Comparison of ENCODE assay signal across 35 cellular contexts in genomic region chr6:9496837-9497236, GRCh38.
"Had no signal": no experiment of that assay in that cellular context is flagged by ENCODE, and none has a peak within 500 bp of the region (broad histone marks: within the 10 kb centered on the region; RNA-seq: fewer than 3 reads in every experiment).

No MANE protein-coding gene starts in this region.

- FAIRE-seq: small intestine, urothelium cell line had no signal

- H3K36me3 Mint-ChIP-seq: stimulated activated effector memory CD8-positive, alpha-beta T cell treated with anti-CD3 and anti-CD28 coated beads, Interleukin-12 subunit alpha, Interleukin-12 subunit beta, amount 100 ng/mL, for 72 hours had no signal

- H3K4me3 Mint-ChIP-seq: activated B cell treated with CpG ODN at 0.5 μM for 24 hours; activated CD8-positive, alpha-beta T cell treated with anti-CD3 and anti-CD28 coated beads for 36 hours; activated naive CD8-positive, alpha-beta T cell treated with anti-CD3 and anti-CD28 coated beads, Interleukin-2, amount 50 U/mL, for 24 hours; activated T-cell treated with anti-CD3 and anti-CD28 coated beads, Interleukin-2, amount 50 U/mL, for 4 hours; activated T-helper 17 cell treated with anti-CD3 and anti-CD28 coated beads, Interleukin-2, amount 50 U/mL, for 72 hours; effector memory CD8-positive, alpha-beta T cell; natural killer cell; stimulated activated effector memory CD8-positive, alpha-beta T cell treated with anti-CD3 and anti-CD28 coated beads, Interleukin-12 subunit alpha, Interleukin-12 subunit beta, amount 100 ng/mL, for 72 hours; stimulated activated naive CD8-positive, alpha-beta T cell treated with anti-CD3 and anti-CD28 coated beads, Interleukin-15, Interleukin-2, amounts not matched to agents 100 ng/mL and 50 ng/mL, for 24 hours; T-helper 2 cell treated with Interferon-gamma antibody and Interleukin-4, amounts not matched to agents 5 μg/mL and 100 μg/mL, for 36 hours had no signal

- H3K9me3 ChIP-seq: body of pancreas, lower lobe of right lung, ovary, prostate gland, sigmoid colon, thoracic aorta had no signal

- H3K27ac Mint-ChIP-seq: activated B cell treated with CpG ODN at 0.5 μM for 24 hours; activated CD8-positive, alpha-beta T cell treated with anti-CD3 and anti-CD28 coated beads for 36 hours; activated naive CD8-positive, alpha-beta T cell treated with anti-CD3 and anti-CD28 coated beads, Interleukin-2, amount 50 U/mL, for 24 hours; activated T-helper 17 cell treated with anti-CD3 and anti-CD28 coated beads, Interleukin-2, amount 50 U/mL, for 72 hours; effector memory CD8-positive, alpha-beta T cell; natural killer cell; stimulated activated effector memory CD8-positive, alpha-beta T cell treated with anti-CD3 and anti-CD28 coated beads, Interleukin-12 subunit alpha, Interleukin-12 subunit beta, amount 100 ng/mL, for 72 hours; stimulated activated naive CD8-positive, alpha-beta T cell treated with anti-CD3 and anti-CD28 coated beads, Interleukin-15, Interleukin-2, amounts not matched to agents 100 ng/mL and 50 ng/mL, for 24 hours; T-helper 2 cell treated with Interferon-gamma antibody and Interleukin-4, amounts not matched to agents 5 μg/mL and 100 μg/mL, for 36 hours had no signal

- H3K27ac ChIP-seq: body of pancreas, cardiac muscle cell, coronary artery, foreskin keratinocyte, heart left ventricle, left lung, lower lobe of right lung, ovary, prostate gland, sigmoid colon, thoracic aorta had no signal

- ATAC-seq: activated CD8-positive, alpha-beta T cell treated with anti-CD3 and anti-CD28 coated beads for 36 hours; activated naive CD8-positive, alpha-beta T cell treated with anti-CD3 and anti-CD28 coated beads, Interleukin-2, amount 50 U/mL, for 24 hours; activated T-cell treated with anti-CD3 and anti-CD28 coated beads, Interleukin-2, amount 50 U/mL, for 4 hours; activated T-helper 17 cell treated with anti-CD3 and anti-CD28 coated beads, Interleukin-2, amount 50 U/mL, for 72 hours; body of pancreas; effector memory CD8-positive, alpha-beta T cell; esophagus mucosa; foreskin keratinocyte; heart left ventricle; left lung; lower lobe of right lung; natural killer cell; stimulated activated effector memory CD8-positive, alpha-beta T cell treated with anti-CD3 and anti-CD28 coated beads, Interleukin-12 subunit alpha, Interleukin-12 subunit beta, amount 100 ng/mL, for 72 hours had no signal

- H3K4me1 Mint-ChIP-seq: activated B cell treated with CpG ODN at 0.5 μM for 24 hours; activated naive CD8-positive, alpha-beta T cell treated with anti-CD3 and anti-CD28 coated beads, Interleukin-2, amount 50 U/mL, for 24 hours; activated T-helper 17 cell treated with anti-CD3 and anti-CD28 coated beads, Interleukin-2, amount 50 U/mL, for 72 hours; natural killer cell; stimulated activated effector memory CD8-positive, alpha-beta T cell treated with anti-CD3 and anti-CD28 coated beads, Interleukin-12 subunit alpha, Interleukin-12 subunit beta, amount 100 ng/mL, for 72 hours had no signal

- H3K4me3 ChIP-seq: body of pancreas, cardiac muscle cell, coronary artery, heart left ventricle, left lung, lower lobe of right lung, ovary, prostate gland, sigmoid colon, thoracic aorta had no signal

- H3K27me3 ChIP-seq: body of pancreas, cardiac muscle cell, foreskin keratinocyte, heart left ventricle, left lung, ovary, sigmoid colon had no signal

- H3K36me3 ChIP-seq: cardiac muscle cell, heart left ventricle, left lung, lower lobe of right lung, ovary, prostate gland, sigmoid colon, thoracic aorta had no signal

- H3K27me3 Mint-ChIP-seq: activated B cell treated with CpG ODN at 0.5 μM for 24 hours; activated CD8-positive, alpha-beta T cell treated with anti-CD3 and anti-CD28 coated beads for 36 hours; activated naive CD8-positive, alpha-beta T cell treated with anti-CD3 and anti-CD28 coated beads, Interleukin-2, amount 50 U/mL, for 24 hours; activated T-helper 17 cell treated with anti-CD3 and anti-CD28 coated beads, Interleukin-2, amount 50 U/mL, for 72 hours; effector memory CD8-positive, alpha-beta T cell; stimulated activated naive CD8-positive, alpha-beta T cell treated with anti-CD3 and anti-CD28 coated beads, Interleukin-15, Interleukin-2, amounts not matched to agents 100 ng/mL and 50 ng/mL, for 24 hours had no signal

- H3K4me1 ChIP-seq: body of pancreas, foreskin keratinocyte, heart left ventricle, left lung, lower lobe of right lung, prostate gland, sigmoid colon had no signal

- DNase-seq: activated B cell treated with CpG ODN at 0.5 μM for 24 hours; activated CD4-positive, alpha-beta T cell treated with anti-CD3 and anti-CD28 coated beads, Interleukin-2, amount 50 U/mL, for 1 hour; activated CD8-positive, alpha-beta T cell treated with anti-CD3 and anti-CD28 coated beads for 36 hours; activated gamma-delta T cell treated with Interleukin-2 at 50 U/mL for 16 hours; activated naive CD4-positive, alpha-beta T cell treated with anti-CD3 and anti-CD28 coated beads, Interleukin-2, amount 50 U/mL, for 16 hours; activated naive CD8-positive, alpha-beta T cell treated with anti-CD3 and anti-CD28 coated beads, Interleukin-2, amount 50 U/mL, for 24 hours; activated T-cell treated with anti-CD3 and anti-CD28 coated beads, Interleukin-2, amount 50 U/mL, for 4 hours; body of pancreas; cerebellar nuclear complex; effector memory CD8-positive, alpha-beta T cell; heart left ventricle; hypothalamus; kidney glomerular epithelial cell; left lung; lower lobe of right lung; mesendoderm; natural killer cell; ovary; retina; sigmoid colon; small intestine; stimulated activated CD4-positive, alpha-beta T cell treated with anti-CD3 and anti-CD28 coated beads, Interleukin-4, amount 100 ng/mL, for 24 hours; T-helper 1 cell; trophoblast cell had no signal
